In genomic region chr1:38241594-38242331, GRCh38 we compare ENCODE assay signal across 24 cellular contexts.
"Had no signal": no experiment of that assay in that cellular context is flagged by ENCODE, and none has a peak within 500 bp of the region (broad histone marks: within the 10 kb centered on the region; RNA-seq: fewer than 3 reads in every experiment).

No MANE protein-coding gene starts in this region.

- H3K27ac ChIP-seq: brain microvascular endothelial cell, cardiac muscle cell, PC-9, VCaP had no signal

- H3K27me3 ChIP-seq: brain microvascular endothelial cell, cardiac muscle cell had no signal

- H3K9me3 Mint-ChIP-seq: activated CD4-positive, alpha-beta memory T cell treated with anti-CD3 and anti-CD28 coated beads, Interleukin-2, amount 10 ng/mL, durations not matched to agents 7 days and 5 days; activated naive CD4-positive, alpha-beta T cell treated with anti-CD3 and anti-CD28 coated beads for 36 hours; activated T-helper 17 cell treated with anti-CD3 and anti-CD28 coated beads, Interleukin-2, amount 50 U/mL, for 72 hours; T-cell had no signal

- H3K36me3 Mint-ChIP-seq: activated naive CD8-positive, alpha-beta T cell; T-cell had no signal

- H3K27me3 Mint-ChIP-seq: activated CD4-positive, alpha-beta memory T cell treated with anti-CD3 and anti-CD28 coated beads, Interleukin-2, amount 10 ng/mL, durations not matched to agents 7 days and 5 days; activated CD4-positive, alpha-beta T cell treated with anti-CD3 and anti-CD28 coated beads for 36 hours; activated naive CD8-positive, alpha-beta T cell had no signal

- H2AFZ ChIP-seq: PC-9 had no signal

- H3K4me3 ChIP-seq: cardiac muscle cell, PC-9 had no signal

- DNase-seq: activated CD4-positive, alpha-beta memory T cell treated with anti-CD3 and anti-CD28 coated beads, Interleukin-2, amount 10 ng/mL, durations not matched to agents 7 days and 5 days; activated CD4-positive, alpha-beta T cell treated with anti-CD3 and anti-CD28 coated beads for 36 hours; activated CD4-positive, alpha-beta T cell treated with anti-CD3 and anti-CD28 coated beads, Interleukin-2, amount 50 U/mL, for 1 hour; activated gamma-delta T cell; activated naive CD4-positive, alpha-beta T cell treated with anti-CD3 and anti-CD28 coated beads for 36 hours; activated T-cell treated with anti-CD3 and anti-CD28 coated beads for 4 hours; activated T-cell treated with anti-CD3 and anti-CD28 coated beads, Interleukin-2, amount 50 U/mL, for 48 hours; brain microvascular endothelial cell; KBM-7; NCI-H1048; NCI-H1930; NCI-H2171 treated with DMSO at 0.1 percent for 48 hours; NCI-H446 treated with DMSO at 0.1 percent for 48 hours; NCI-H524 treated with DMSO at 0.1 percent for 48 hours; NCI-H774; PC-9; SHP77 treated with DMSO at 0.1 percent for 48 hours; T-cell; T-helper 2 cell; T1000 had no signal

- H3K27ac Mint-ChIP-seq: activated CD4-positive, alpha-beta memory T cell treated with anti-CD3 and anti-CD28 coated beads, Interleukin-2, amount 10 ng/mL, durations not matched to agents 7 days and 5 days; activated CD4-positive, alpha-beta T cell treated with anti-CD3 and anti-CD28 coated beads for 36 hours; activated naive CD4-positive, alpha-beta T cell treated with anti-CD3 and anti-CD28 coated beads for 36 hours; activated naive CD8-positive, alpha-beta T cell; activated T-helper 17 cell treated with anti-CD3 and anti-CD28 coated beads, Interleukin-2, amount 50 U/mL, for 72 hours; T-cell had no signal

- H3K4me3 Mint-ChIP-seq: activated CD4-positive, alpha-beta memory T cell treated with anti-CD3 and anti-CD28 coated beads, Interleukin-2, amount 10 ng/mL, durations not matched to agents 7 days and 5 days; activated CD4-positive, alpha-beta T cell treated with anti-CD3 and anti-CD28 coated beads for 36 hours; activated naive CD4-positive, alpha-beta T cell treated with anti-CD3 and anti-CD28 coated beads for 36 hours; activated naive CD8-positive, alpha-beta T cell; activated T-helper 17 cell treated with anti-CD3 and anti-CD28 coated beads, Interleukin-2, amount 50 U/mL, for 72 hours; T-cell had no signal

- H3K4me1 Mint-ChIP-seq: activated CD4-positive, alpha-beta memory T cell treated with anti-CD3 and anti-CD28 coated beads, Interleukin-2, amount 10 ng/mL, durations not matched to agents 7 days and 5 days; activated CD4-positive, alpha-beta T cell treated with anti-CD3 and anti-CD28 coated beads for 36 hours; activated T-helper 17 cell treated with anti-CD3 and anti-CD28 coated beads, Interleukin-2, amount 50 U/mL, for 72 hours; T-cell had no signal

- H3K36me3 ChIP-seq: brain microvascular endothelial cell, cardiac muscle cell had no signal

- H3K4me2 ChIP-seq: PC-9 had no signal
